ENCODE assay signal across 10 cellular contexts in genomic region chr7:151428393-151429231, GRCh38. TPM values are rescaled to one million over a fixed set of nuclear protein-coding genes. Genes with fewer than 3 reads are reported as not detected.
DNase-seq lines count a peak whose midpoint lies in the region; ATAC-seq, FAIRE-seq and TF ChIP-seq lines count a peak whose summit lies in the region.
"Had no signal": no experiment of that assay in that cellular context is flagged by ENCODE, and none has a peak within 500 bp of the region (broad histone marks: within the 10 kb centered on the region; RNA-seq: fewer than 3 reads in every experiment).

No MANE protein-coding gene starts in this region.

- POLR2A ChIA-PET in WTC11 (lab: Charles Lee) = no interaction called here

- peak overlapping the region; percentile 58 for H3K27ac Mint-ChIP-seq in activated naive CD8-positive, alpha-beta T cell
- H3K27ac Mint-ChIP-seq in activated naive CD8-positive, alpha-beta T cell treated with anti-CD3 and anti-CD28 coated beads, Interleukin-2, amount 50 U/mL, for 24 hours = no peak overlapping the region
- H3K27ac Mint-ChIP-seq in WTC11 (no peak overlapping the region), type B pancreatic cell (peak overlapping the region; percentile 91)

- peaks cover 60% of the 10 kb centered on the region for H3K4me1 Mint-ChIP-seq in activated naive CD8-positive, alpha-beta T cell (ENCODE audit: low read depth)
- H3K4me1 Mint-ChIP-seq in activated naive CD8-positive, alpha-beta T cell treated with anti-CD3 and anti-CD28 coated beads, Interleukin-2, amount 50 U/mL, for 24 hours = peaks cover 43% of the 10 kb centered on the region
- H3K4me1 Mint-ChIP-seq in WTC11 = peaks cover 32% of the 10 kb centered on the region
- peaks cover 45% of the 10 kb centered on the region for H3K4me1 Mint-ChIP-seq in type B pancreatic cell (ENCODE audit: unreplicated experiment)

- TF ChIP-seq CTCF in WTC11 (IDR thresholded peaks at IDR 0.05) (no peak), type B pancreatic cell (conservative IDR thresholded peaks at IDR 0.05) (no peak)

- H3K4me3 Mint-ChIP-seq in activated naive CD8-positive, alpha-beta T cell = peak overlapping the region; percentile 62
- no peak overlapping the region for H3K4me3 Mint-ChIP-seq in activated naive CD8-positive, alpha-beta T cell treated with anti-CD3 and anti-CD28 coated beads, Interleukin-2, amount 50 U/mL, for 24 hours
- H3K4me3 Mint-ChIP-seq in WTC11 (no peak overlapping the region), type B pancreatic cell (peak overlapping the region; percentile 78)

- no peaks in the 10 kb centered on the region for H3K9me3 Mint-ChIP-seq in activated naive CD8-positive, alpha-beta T cell (ENCODE audit: low read depth)
- H3K9me3 Mint-ChIP-seq in activated naive CD8-positive, alpha-beta T cell treated with anti-CD3 and anti-CD28 coated beads, Interleukin-2, amount 50 U/mL, for 24 hours = no peaks in the 10 kb centered on the region
- H3K9me3 Mint-ChIP-seq in WTC11 (no peaks in the 10 kb centered on the region), type B pancreatic cell (no peaks in the 10 kb centered on the region)
- H3K9me3 Mint-ChIP-seq: activated T-cell treated with anti-CD3 and anti-CD28 coated beads, Interleukin-2, amount 50 U/mL, for 4 hours had no signal

- ATAC-seq in activated naive CD8-positive, alpha-beta T cell treated with anti-CD3 and anti-CD28 coated beads, Interleukin-2, amount 50 U/mL, for 24 hours = no peak
- peak; percentile 20 for ATAC-seq in WTC11

- no peaks in the 10 kb centered on the region for H3K36me3 Mint-ChIP-seq in activated naive CD8-positive, alpha-beta T cell
- H3K36me3 Mint-ChIP-seq in activated naive CD8-positive, alpha-beta T cell treated with anti-CD3 and anti-CD28 coated beads, Interleukin-2, amount 50 U/mL, for 24 hours (ENCODE audit: low read depth) = no peaks in the 10 kb centered on the region
- H3K36me3 Mint-ChIP-seq in WTC11 (no peaks in the 10 kb centered on the region), type B pancreatic cell (no peaks in the 10 kb centered on the region)

- DNase-seq in activated naive CD8-positive, alpha-beta T cell treated with anti-CD3 and anti-CD28 coated beads, Interleukin-2, amount 50 U/mL, for 24 hours = no peak
- DNase-seq in WTC11 (ENCODE audit: low spot score) (no peak), left kidney (ENCODE audit: low read depth, low spot score) (peak; percentile 98), type B pancreatic cell (ENCODE audit: extremely low spot score, unreplicated experiment) (no peak), H54 (ENCODE audit: insufficient read length, low spot score) (no peak), GF-D8 (lab: John Stamatoyannopoulos, UW) (no peak)
- DNase-seq in activated CD8-positive, alpha-beta memory T cell treated with anti-CD3 and anti-CD28 coated beads, Interleukin-2, amount 50 U/mL, for 48 hours = no peak
- DNase-seq: activated T-cell treated with anti-CD3 and anti-CD28 coated beads, Interleukin-2, amount 50 U/mL, for 4 hours; NCI-H345 had no signal

- H3K27me3 Mint-ChIP-seq in activated naive CD8-positive, alpha-beta T cell = no peaks in the 10 kb centered on the region
- H3K27me3 Mint-ChIP-seq in activated naive CD8-positive, alpha-beta T cell treated with anti-CD3 and anti-CD28 coated beads, Interleukin-2, amount 50 U/mL, for 24 hours = no peaks in the 10 kb centered on the region
- peaks cover 3% of the 10 kb centered on the region for H3K27me3 Mint-ChIP-seq in WTC11 (ENCODE audit: low read depth)
- H3K27me3 Mint-ChIP-seq in type B pancreatic cell = no peaks in the 10 kb centered on the region

- FAIRE-seq in H54 (lab: Jason Lieb, UNC) = no peak

- no peak for TF ChIP-seq POLR2A in H54 (IDR thresholded peaks at IDR 0.05; ENCODE audit: low read depth, low read length)

- CTCF ChIA-PET in WTC11 (lab: Charles Lee) = interaction anchor here (0.7 kb wide), 1 partner anchor 184 kb away, joined by 3 read pairs; no protein-coding TSS in a partner anchor

TF ChIP-seq in WTC11, 78 proteins besides CTCF, POLR2A, EP300 and RAD21:
- TF ChIP-seq CREB1 (CRISPR knock-in tag; IDR thresholded peaks at IDR 0.05) (no peak), SMAD4 (CRISPR knock-in tag; IDR thresholded peaks at IDR 0.05) (no peak), ZNF671 (CRISPR knock-in tag; IDR thresholded peaks at IDR 0.05) (no peak), ZNF532 (CRISPR knock-in tag; IDR thresholded peaks at IDR 0.05; ENCODE audit: borderline replicate concordance) (no peak), KAT7 (CRISPR knock-in tag; IDR thresholded peaks at IDR 0.05; ENCODE audit: borderline replicate concordance) (no peak), GRHL2 (CRISPR knock-in tag; IDR thresholded peaks at IDR 0.05; ENCODE audit: insufficient replicate concordance, severe bottlenecking) (no peak), TP53 (CRISPR knock-in tag; IDR thresholded peaks at IDR 0.05) (no peak), ZNF138 (CRISPR knock-in tag; conservative IDR thresholded peaks at IDR 0.05) (no peak), IRF2 (CRISPR knock-in tag; IDR thresholded peaks at IDR 0.05; ENCODE audit: borderline replicate concordance, low read depth) (no peak), E2F1 (CRISPR knock-in tag; IDR thresholded peaks at IDR 0.05) (no peak)
- TF ChIP-seq, protein P1, sequence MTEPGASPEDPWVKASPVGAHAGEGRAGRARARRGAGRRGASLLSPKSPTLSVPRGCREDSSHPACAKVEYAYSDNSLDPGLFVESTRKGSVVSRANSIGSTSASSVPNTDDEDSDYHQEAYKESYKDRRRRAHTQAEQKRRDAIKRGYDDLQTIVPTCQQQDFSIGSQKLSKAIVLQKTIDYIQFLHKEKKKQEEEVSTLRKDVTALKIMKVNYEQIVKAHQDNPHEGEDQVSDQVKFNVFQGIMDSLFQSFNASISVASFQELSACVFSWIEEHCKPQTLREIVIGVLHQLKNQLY (CRISPR knock-in tag; IDR thresholded peaks at IDR 0.05) = no peak

RNA-seq across cellular contexts. Expression of gene CRYGN, which starts 11.3 kb away (rescaled TPM):
- 1.0 to 1.6 TPM (median 1.5 TPM) in 3 replicates for total RNA-seq in WTC11 (2021)
- 0.67 and 1.3 TPM in 2 replicates for total RNA-seq in type B pancreatic cell (ENCODE audit: low replicate concordance)
- total RNA-seq: activated T-cell treated with anti-CD3 and anti-CD28 coated beads, Interleukin-2, amount 50 U/mL, for 4 hours had no signal

RNA-seq across cellular contexts. Expression of gene WDR86, which starts 18.8 kb away (rescaled TPM):
- total RNA-seq in WTC11 (2021) (24.4 to 32.4 TPM (median 30.7 TPM) in 3 replicates), type B pancreatic cell (ENCODE audit: low replicate concordance) (13.0 and 83.0 TPM in 2 replicates)

Comparison
In these comparisons a context has a peak if more than half of its experiments do, and no peak if none do; other contexts are left out.
1. H3K27ac Mint-ChIP-seq: peak in activated naive CD8-positive, alpha-beta T cell (single experiment) and type B pancreatic cell (single experiment); none in activated naive CD8-positive, alpha-beta T cell treated with anti-CD3 and anti-CD28 coated beads, Interleukin-2, amount 50 U/mL, for 24 hours (single experiment) and WTC11 (single experiment).
2. H3K4me3 Mint-ChIP-seq: peak in activated naive CD8-positive, alpha-beta T cell (single experiment) and type B pancreatic cell (single experiment); none in activated naive CD8-positive, alpha-beta T cell treated with anti-CD3 and anti-CD28 coated beads, Interleukin-2, amount 50 U/mL, for 24 hours (single experiment) and WTC11 (single experiment).